ENCODE assay signal across 17 cellular contexts in genomic region chr18:30870466-30870865, GRCh38.
A peak's percentile ranks its signal among the peaks of the same experiment; 100 is the strongest.
DNase-seq lines count a peak whose midpoint lies in the region; TF ChIP-seq lines count a peak whose summit lies in the region.
"Had no signal": no experiment of that assay in that cellular context is flagged by ENCODE, and none has a peak within 500 bp of the region (broad histone marks: within the 10 kb centered on the region; RNA-seq: fewer than 3 reads in every experiment).

No MANE protein-coding gene starts in this region.

- no peak overlapping the region for H3K23ac ChIP-seq in H9 (ENCODE audit: insufficient read length, low read depth, low read length)

- no peaks in the 10 kb centered on the region for H3K27me3 Mint-ChIP-seq in H9 (ENCODE audit: low read depth)
- no peaks in the 10 kb centered on the region for H3K27me3 Mint-ChIP-seq in endodermal cell (ENCODE audit: insufficient read depth)
- H3K27me3 Mint-ChIP-seq: CD4-positive, CD25-positive, alpha-beta regulatory T cell; CD8-positive, alpha-beta memory T cell had no signal

- no peak overlapping the region for H2BK20ac ChIP-seq in H9 (ENCODE audit: low read depth, low read length, poor library complexity, severe bottlenecking)

- no peak overlapping the region for H2BK120ac ChIP-seq in H9 (ENCODE audit: low read depth, low read length, poor library complexity, severe bottlenecking)

- TF ChIP-seq CTCF in left ventricle myocardium inferior (IDR thresholded peaks at IDR 0.05; ENCODE audit: borderline replicate concordance) (no peak), right atrium auricular region (IDR thresholded peaks at IDR 0.05) (no peak), H9 (conservative IDR thresholded peaks at IDR 0.05) (no peak), endodermal cell (conservative IDR thresholded peaks at IDR 0.05) (no peak)

- H2BK5ac ChIP-seq in H9 (ENCODE audit: insufficient read length, low read length): no peak overlapping the region

- H3K4me2 ChIP-seq in H9 (ENCODE audit: insufficient read depth, insufficient read length, low read length): no peak overlapping the region

- H3K79me1 ChIP-seq in H9 (ENCODE audit: insufficient read depth, low read depth, low read length, poor library complexity, severe bottlenecking): no peaks in the 10 kb centered on the region

- no peak overlapping the region for H2AK5ac ChIP-seq in H9 (ENCODE audit: insufficient read length, low read length)

- no peak overlapping the region for H3K56ac ChIP-seq in H9 (ENCODE audit: insufficient read length, low read depth, low read length)

- H3K14ac ChIP-seq in H9 (ENCODE audit: insufficient read depth, low read length): no peak overlapping the region

- H3T11ph ChIP-seq in H9 (ENCODE audit: low read length): no peak overlapping the region

- H4K20me1 ChIP-seq in H9 (ENCODE audit: control insufficient read depth, insufficient read depth, insufficient read length): no peaks in the 10 kb centered on the region

- DNase-seq in left ventricle myocardium inferior (no peak), right atrium auricular region (ENCODE audit: low spot score) (no peak), H9 (no peak), endodermal cell (no peak), medulla oblongata (ENCODE audit: extremely low spot score) (no peak), AG08396 (ENCODE audit: low spot score) (no peak), NCI-H1417 (lab: John Stamatoyannopoulos, UW) (no peak)
- DNase-seq: BE2C; C1 segment of cervical spinal cord; CD4-positive, CD25-positive, alpha-beta regulatory T cell; CD8-positive, alpha-beta memory T cell; COR-L47; GOT3; IMR-90; KBM-7 had no signal

- H4K91ac ChIP-seq in H9 (ENCODE audit: insufficient read length, low read depth, low read length): no peak overlapping the region

- H3K27ac ChIP-seq in left ventricle myocardium inferior (replicated peaks): peak overlapping the region; percentile 24
- peak overlapping the region in 1 of 2 donors; percentile 54 for H3K27ac ChIP-seq in right atrium auricular region
- no peak overlapping the region for H3K27ac ChIP-seq in H9 (ENCODE audit: insufficient read length, low read depth, low read length)
- no peak overlapping the region for H3K27ac ChIP-seq in endodermal cell (ENCODE audit: low read depth, low read length)
- H3K27ac ChIP-seq: HL-60 had no signal

- no peaks in the 10 kb centered on the region for H3K4me1 ChIP-seq in left ventricle myocardium inferior
- no peaks in the 10 kb centered on the region for H3K4me1 ChIP-seq in right atrium auricular region
- no peaks in the 10 kb centered on the region; the same call in 1 of the 2 replicates for H3K4me1 ChIP-seq in H9 (ENCODE audit: insufficient read depth, low read length)
- no peaks in the 10 kb centered on the region for H3K4me1 ChIP-seq in endodermal cell (ENCODE audit: control insufficient read depth, insufficient read depth, low read length)
- H3K4me1 ChIP-seq: BE2C had no signal

- H3K27me3 ChIP-seq in left ventricle myocardium inferior (ENCODE audit: low read depth) (no peaks in the 10 kb centered on the region), right atrium auricular region (no peaks in the 10 kb centered on the region), H9 (ENCODE audit: insufficient read depth, low read length) (no peaks in the 10 kb centered on the region; the same call in 1 of the 2 replicates), endodermal cell (ENCODE audit: control insufficient read depth, insufficient read depth, low read length, poor library complexity, severe bottlenecking) (no peaks in the 10 kb centered on the region)
- H3K27me3 ChIP-seq: BE2C had no signal

- no peaks in the 10 kb centered on the region for H3K79me2 ChIP-seq in H9 (ENCODE audit: insufficient read depth, low read length)

- intact Hi-C loops in left ventricle myocardium inferior (cut with micrococcal nuclease): no loop called here

- H3K9ac ChIP-seq in H9 (ENCODE audit: extremely low read depth, insufficient read length, low read length): no peak overlapping the region
- H3K9ac ChIP-seq in endodermal cell (ENCODE audit: extremely low read depth, low read length, poor library complexity, severe bottlenecking): no peak overlapping the region

- no peak overlapping the region for H3K4ac ChIP-seq in H9 (ENCODE audit: low read depth, low read length)

- no peak overlapping the region for H4K5ac ChIP-seq in H9 (ENCODE audit: insufficient read length, low read depth, low read length)

- no peak overlapping the region for H2AFZ ChIP-seq in H9 (ENCODE audit: low read length)

- H3K36me3 Mint-ChIP-seq in H9 (ENCODE audit: insufficient read depth in 1 of 3, low read depth in 3 of 3) (0 out of 7 replicates have a peak, but pooled peaks cover 0 to 3% (median 0%) of the 10 kb centered on the region in 3 experiments), endodermal cell (ENCODE audit: low read depth) (no peaks in the 10 kb centered on the region)
- H3K36me3 Mint-ChIP-seq: CD4-positive, CD25-positive, alpha-beta regulatory T cell; CD8-positive, alpha-beta memory T cell had no signal

- H4K8ac ChIP-seq in H9 (replicated peaks; ENCODE audit: insufficient read length, low read depth, low read length): no peak overlapping the region

- no CpG with 5 or more reads among the region's 2 CpGs for WGBS in H9 (ENCODE audit: extremely low coverage, insufficient read length, low lambda C conversion rate)
- 92% methylated on average over 2 of the region's 2 CpGs; no CpG with 5 or more reads in 1 of the 2 experiments for WGBS in endodermal cell (ENCODE audit: insufficient coverage in 1 of 2, insufficient read length in 1 of 2), 2 experiments

- H3K4me3 ChIP-seq in left ventricle myocardium inferior (no peak overlapping the region), right atrium auricular region (no peak overlapping the region), endodermal cell (ENCODE audit: low read length) (no peak overlapping the region)
- H3K4me3 ChIP-seq: HAP-1 had no signal

- H2BK15ac ChIP-seq in H9 (ENCODE audit: low read depth, low read length): no peak overlapping the region

- H3K9me3 Mint-ChIP-seq in H9 (peaks cover 2 to 6% of the 10 kb centered on the region in 2 experiments; a peak in 3 of 5 replicates), endodermal cell (peaks cover 3% of the 10 kb centered on the region)

- H2BK12ac ChIP-seq in H9 (ENCODE audit: insufficient read length, low read depth, low read length): no peak overlapping the region

- H3K36me3 ChIP-seq in left ventricle myocardium inferior: no peaks in the 10 kb centered on the region
- H3K36me3 ChIP-seq in right atrium auricular region: no peaks in the 10 kb centered on the region
- H3K36me3 ChIP-seq in endodermal cell (ENCODE audit: control insufficient read depth, insufficient read depth, low read length): no peaks in the 10 kb centered on the region
- H3K36me3 ChIP-seq: BE2C, HAP-1 had no signal

- H3K23me2 ChIP-seq in H9 (ENCODE audit: insufficient read length, low read depth, low read length, poor library complexity, severe bottlenecking): no peaks in the 10 kb centered on the region

- H3K4me3 Mint-ChIP-seq in H9 (no peak overlapping the region), endodermal cell (no peak overlapping the region)
- H3K4me3 Mint-ChIP-seq: CD4-positive, CD25-positive, alpha-beta regulatory T cell; CD8-positive, alpha-beta memory T cell had no signal

- peaks cover 3% of the 10 kb centered on the region for H3K9me3 ChIP-seq in left ventricle myocardium inferior (replicated peaks)
- peaks cover 0 to 5% of the 10 kb centered on the region in 2 donors for H3K9me3 ChIP-seq in right atrium auricular region
- no peaks in the 10 kb centered on the region for H3K9me3 ChIP-seq in H9 (ENCODE audit: control insufficient read depth, low read depth, low read length)
- H3K9me3 ChIP-seq in endodermal cell (ENCODE audit: control insufficient read depth, low read length): no peaks in the 10 kb centered on the region
- H3K9me3 ChIP-seq: BE2C, HAP-1 had no signal

- no peak overlapping the region for H3K18ac ChIP-seq in H9 (ENCODE audit: insufficient read length, low read depth, low read length)

- H3K27ac Mint-ChIP-seq in H9 (peak overlapping the region in 2 of 3 experiments; percentile 42 to 72; a peak in 2 of 7 replicates), endodermal cell (peak overlapping the region; percentile 30)
- H3K27ac Mint-ChIP-seq: CD4-positive, CD25-positive, alpha-beta regulatory T cell; CD8-positive, alpha-beta memory T cell had no signal

- peaks cover 9 to 13% of the 10 kb centered on the region in 2 experiments for H3K4me1 Mint-ChIP-seq in H9
- no peaks in the 10 kb centered on the region for H3K4me1 Mint-ChIP-seq in endodermal cell
- H3K4me1 Mint-ChIP-seq: CD4-positive, CD25-positive, alpha-beta regulatory T cell; CD8-positive, alpha-beta memory T cell had no signal
